ENCODE assay signal across 17 cellular contexts in the genomic region with DNA sequence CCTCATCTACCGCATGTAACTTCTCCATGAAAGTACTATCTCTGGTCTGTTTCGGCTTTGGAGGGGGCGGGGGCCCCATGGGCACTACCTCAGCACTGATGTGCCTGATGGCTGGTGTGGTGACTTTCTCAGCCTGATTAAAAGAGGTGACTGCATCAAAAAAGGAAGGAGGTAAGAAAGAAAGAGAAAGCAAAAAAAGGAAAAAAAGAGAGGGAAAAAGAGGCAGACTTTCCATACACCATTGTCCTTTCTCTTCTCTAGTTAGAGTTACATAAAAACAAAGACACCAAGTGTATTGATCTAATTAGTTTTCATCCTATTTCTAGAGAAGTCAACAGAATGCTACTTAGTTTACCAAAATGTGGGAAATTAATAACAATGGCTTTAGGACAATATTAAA. TPM values are rescaled to one million over a fixed set of nuclear protein-coding genes. Genes with fewer than 3 reads are reported as not detected.
DNase-seq lines count a peak whose midpoint lies in the region; ATAC-seq and TF ChIP-seq lines count a peak whose summit lies in the region.
"Had no signal": no experiment of that assay in that cellular context is flagged by ENCODE, and none has a peak within 500 bp of the region (broad histone marks: within the 10 kb centered on the region; RNA-seq: fewer than 3 reads in every experiment).

No MANE protein-coding gene starts in this region.

- peak overlapping the region; percentile 85 for H3K27ac Mint-ChIP-seq in activated CD8-positive, alpha-beta T cell treated with anti-CD3 and anti-CD28 coated beads for 36 hours
- no peak overlapping the region for H3K27ac Mint-ChIP-seq in activated CD8-positive, alpha-beta T cell treated with anti-CD3 and anti-CD28 coated beads, Interleukin-2, amount 10 ng/mL, durations not matched to agents 7 days and 5 days
- peak overlapping the region in 6 of 7 donors; percentile 5 to 50 (median 42) for H3K27ac Mint-ChIP-seq in CD4-positive, alpha-beta memory T cell
- peak overlapping the region; percentile 8 for H3K27ac Mint-ChIP-seq in activated T-helper 17 cell treated with anti-CD3 and anti-CD28 coated beads, Interleukin-2, amount 50 U/mL, for 72 hours
- peak overlapping the region; percentile 22 for H3K27ac Mint-ChIP-seq in progenitor cell of endocrine pancreas

- intact Hi-C loops in activated CD8-positive, alpha-beta T cell treated with anti-CD3 and anti-CD28 coated beads for 36 hours (cut with micrococcal nuclease), result no loop called here
- intact Hi-C loops in CD4-positive, alpha-beta memory T cell (cut with micrococcal nuclease), result no loop called here

- peaks cover 17% of the 10 kb centered on the region for H3K36me3 Mint-ChIP-seq in activated CD8-positive, alpha-beta T cell treated with anti-CD3 and anti-CD28 coated beads for 36 hours (ENCODE audit: low read depth)
- H3K36me3 Mint-ChIP-seq in activated CD8-positive, alpha-beta T cell treated with anti-CD3 and anti-CD28 coated beads, Interleukin-2, amount 10 ng/mL, durations not matched to agents 7 days and 5 days (ENCODE audit: low read depth), result peaks cover 42% of the 10 kb centered on the region
- peaks cover 39 to 61% of the 10 kb centered on the region in 2 donors for H3K36me3 Mint-ChIP-seq in CD4-positive, alpha-beta memory T cell
- peaks cover 88% of the 10 kb centered on the region for H3K36me3 Mint-ChIP-seq in activated T-helper 17 cell treated with anti-CD3 and anti-CD28 coated beads, Interleukin-2, amount 50 U/mL, for 72 hours (ENCODE audit: low read depth)
- peaks cover 13% of the 10 kb centered on the region for H3K36me3 Mint-ChIP-seq in progenitor cell of endocrine pancreas (ENCODE audit: insufficient read depth)

- no peak for ATAC-seq in activated CD8-positive, alpha-beta T cell treated with anti-CD3 and anti-CD28 coated beads for 36 hours
- ATAC-seq in activated CD8-positive, alpha-beta T cell treated with anti-CD3 and anti-CD28 coated beads, Interleukin-2, amount 10 ng/mL, durations not matched to agents 7 days and 5 days, result no peak
- no peak for ATAC-seq in activated T-helper 17 cell treated with anti-CD3 and anti-CD28 coated beads, Interleukin-2, amount 50 U/mL, for 72 hours (replicated peaks)
- ATAC-seq in HG03342 (IDR thresholded peaks at IDR 0.05; ENCODE audit: unreplicated experiment), result no peak
- ATAC-seq: Panc1 had no signal

- peaks cover 6% of the 10 kb centered on the region for H3K4me1 ChIP-seq in CD4-positive, alpha-beta memory T cell (ENCODE audit: insufficient read depth, low read length)
- no peaks in the 10 kb centered on the region for H3K4me1 ChIP-seq in right atrium auricular region

- TF ChIP-seq CTCF in activated CD8-positive, alpha-beta T cell treated with anti-CD3 and anti-CD28 coated beads for 36 hours (IDR thresholded peaks at IDR 0.05), result no peak
- no peak for TF ChIP-seq CTCF in progenitor cell of endocrine pancreas (IDR thresholded peaks at IDR 0.05; ENCODE audit: unreplicated experiment)
- TF ChIP-seq CTCF in right atrium auricular region (IDR thresholded peaks at IDR 0.05), result no peak

- peaks cover 36% of the 10 kb centered on the region for H3K36me3 ChIP-seq in CD4-positive, alpha-beta memory T cell (ENCODE audit: insufficient read depth, low read length)
- H3K36me3 ChIP-seq in right atrium auricular region, result peaks cover 58% of the 10 kb centered on the region

- POLR2A ChIA-PET in activated CD8-positive, alpha-beta T cell treated with anti-CD3 and anti-CD28 coated beads for 36 hours (lab: Charles Lee), result no interaction called here
- POLR2A ChIA-PET in activated CD8-positive, alpha-beta T cell treated with anti-CD3 and anti-CD28 coated beads, Interleukin-2, amount 10 ng/mL, durations not matched to agents 7 days and 5 days (lab: Charles Lee), result no interaction called here
- POLR2A ChIA-PET in CD4-positive, alpha-beta memory T cell (lab: Charles Lee; ENCODE audit: partially characterized antibody), result no interaction called here

- no peaks in the 10 kb centered on the region for H3K9me3 ChIP-seq in CD4-positive, alpha-beta memory T cell (ENCODE audit: control insufficient read depth in 1 of 2, low read length in 2 of 2)
- H3K9me3 ChIP-seq in right atrium auricular region, result no peaks in the 10 kb centered on the region
- H3K9me3 ChIP-seq: HAP-1 had no signal

- CTCF ChIA-PET in activated CD8-positive, alpha-beta T cell treated with anti-CD3 and anti-CD28 coated beads for 36 hours (lab: Charles Lee), result no interaction called here
- CTCF ChIA-PET in activated CD8-positive, alpha-beta T cell treated with anti-CD3 and anti-CD28 coated beads, Interleukin-2, amount 10 ng/mL, durations not matched to agents 7 days and 5 days (lab: Charles Lee), result no interaction called here
- CTCF ChIA-PET in CD4-positive, alpha-beta memory T cell (lab: Charles Lee; ENCODE audit: partially characterized antibody), result no interaction called here

- no peak overlapping the region for H3K4me3 ChIP-seq in CD4-positive, alpha-beta memory T cell (ENCODE audit: low read length in 2 of 2)
- H3K4me3 ChIP-seq in right atrium auricular region, result no peak overlapping the region
- H3K4me3 ChIP-seq: HAP-1 had no signal

- H3K4me3 Mint-ChIP-seq in activated CD8-positive, alpha-beta T cell treated with anti-CD3 and anti-CD28 coated beads for 36 hours, result no peak overlapping the region
- H3K4me3 Mint-ChIP-seq in activated CD8-positive, alpha-beta T cell treated with anti-CD3 and anti-CD28 coated beads, Interleukin-2, amount 10 ng/mL, durations not matched to agents 7 days and 5 days, result no peak overlapping the region
- no peak overlapping the region for H3K4me3 Mint-ChIP-seq in CD4-positive, alpha-beta memory T cell
- H3K4me3 Mint-ChIP-seq in activated T-helper 17 cell treated with anti-CD3 and anti-CD28 coated beads, Interleukin-2, amount 50 U/mL, for 72 hours, result no peak overlapping the region
- H3K4me3 Mint-ChIP-seq in progenitor cell of endocrine pancreas (ENCODE audit: low read depth), result no peak overlapping the region
- H3K4me3 Mint-ChIP-seq: CD14-positive monocyte had no signal

- H3K4me1 Mint-ChIP-seq in activated CD8-positive, alpha-beta T cell treated with anti-CD3 and anti-CD28 coated beads for 36 hours (ENCODE audit: low read depth), result peaks cover 5% of the 10 kb centered on the region
- H3K4me1 Mint-ChIP-seq in activated CD8-positive, alpha-beta T cell treated with anti-CD3 and anti-CD28 coated beads, Interleukin-2, amount 10 ng/mL, durations not matched to agents 7 days and 5 days (ENCODE audit: low read depth), result no peaks in the 10 kb centered on the region
- peaks cover 0 to 11% (median 5%) of the 10 kb centered on the region in 4 donors for H3K4me1 Mint-ChIP-seq in CD4-positive, alpha-beta memory T cell
- no peaks in the 10 kb centered on the region for H3K4me1 Mint-ChIP-seq in activated T-helper 17 cell treated with anti-CD3 and anti-CD28 coated beads, Interleukin-2, amount 50 U/mL, for 72 hours
- H3K4me1 Mint-ChIP-seq in progenitor cell of endocrine pancreas (ENCODE audit: low read depth), result no peaks in the 10 kb centered on the region

- no peak overlapping the region for H3K27ac ChIP-seq in CD4-positive, alpha-beta memory T cell (ENCODE audit: low read depth, low read length)
- no peak overlapping the region for H3K27ac ChIP-seq in right atrium auricular region

- no peaks in the 10 kb centered on the region for H3K27me3 ChIP-seq in CD4-positive, alpha-beta memory T cell (ENCODE audit: insufficient read depth, low read length)
- no peaks in the 10 kb centered on the region for H3K27me3 ChIP-seq in right atrium auricular region

- no peaks in the 10 kb centered on the region for H3K27me3 Mint-ChIP-seq in activated CD8-positive, alpha-beta T cell treated with anti-CD3 and anti-CD28 coated beads for 36 hours
- H3K27me3 Mint-ChIP-seq in activated CD8-positive, alpha-beta T cell treated with anti-CD3 and anti-CD28 coated beads, Interleukin-2, amount 10 ng/mL, durations not matched to agents 7 days and 5 days (ENCODE audit: low read depth), result no peaks in the 10 kb centered on the region
- no peaks in the 10 kb centered on the region for H3K27me3 Mint-ChIP-seq in CD4-positive, alpha-beta memory T cell
- H3K27me3 Mint-ChIP-seq in activated T-helper 17 cell treated with anti-CD3 and anti-CD28 coated beads, Interleukin-2, amount 50 U/mL, for 72 hours, result no peaks in the 10 kb centered on the region
- no peaks in the 10 kb centered on the region for H3K27me3 Mint-ChIP-seq in progenitor cell of endocrine pancreas

- DNase-seq in activated CD8-positive, alpha-beta T cell treated with anti-CD3 and anti-CD28 coated beads for 36 hours, result no peak
- no peak for DNase-seq in activated CD8-positive, alpha-beta T cell treated with anti-CD3 and anti-CD28 coated beads, Interleukin-2, amount 10 ng/mL, durations not matched to agents 7 days and 5 days
- no peak for DNase-seq in CD4-positive, alpha-beta memory T cell
- DNase-seq in progenitor cell of endocrine pancreas (ENCODE audit: low spot score, unreplicated experiment) (no peak), right atrium auricular region (ENCODE audit: low spot score) (no peak), AML-193 (lab: John Stamatoyannopoulos, UW) (no peak)
- DNase-seq: DMS79, NCI-H1105 treated with DMSO at 0.1 percent for 48 hours, NCI-H1694 treated with DMSO at 0.1 percent for 48 hours, NCI-H2107, NCI-H226, NCI-H524 treated with DMSO at 0.1 percent for 48 hours had no signal

- no peaks in the 10 kb centered on the region for H3K9me3 Mint-ChIP-seq in activated CD8-positive, alpha-beta T cell treated with anti-CD3 and anti-CD28 coated beads for 36 hours
- H3K9me3 Mint-ChIP-seq in activated CD8-positive, alpha-beta T cell treated with anti-CD3 and anti-CD28 coated beads, Interleukin-2, amount 10 ng/mL, durations not matched to agents 7 days and 5 days (ENCODE audit: insufficient read depth), result no peaks in the 10 kb centered on the region
- no peaks in the 10 kb centered on the region for H3K9me3 Mint-ChIP-seq in CD4-positive, alpha-beta memory T cell
- no peaks in the 10 kb centered on the region for H3K9me3 Mint-ChIP-seq in activated T-helper 17 cell treated with anti-CD3 and anti-CD28 coated beads, Interleukin-2, amount 50 U/mL, for 72 hours
- H3K9me3 Mint-ChIP-seq in progenitor cell of endocrine pancreas (ENCODE audit: low read depth), result no peaks in the 10 kb centered on the region
- H3K9me3 Mint-ChIP-seq: CD14-positive monocyte had no signal

RNA-seq across cellular contexts. Expression of a gene that starts 43.3 kb away (rescaled TPM):
- 10 to 100 TPM; 43.4 to 46.8 TPM for total RNA-seq in activated CD8-positive, alpha-beta T cell treated with anti-CD3 and anti-CD28 coated beads for 36 hours
- total RNA-seq in activated CD8-positive, alpha-beta T cell treated with anti-CD3 and anti-CD28 coated beads, Interleukin-2, amount 10 ng/mL, durations not matched to agents 7 days and 5 days, result 10 to 100 TPM; 64.8 to 70.3 TPM
- 100 to 1,000 TPM; 118 to 134 TPM for total RNA-seq in CD4-positive, alpha-beta memory T cell
- 10 to 100 TPM in 1 of 2 donors, 1 to 10 TPM in 1; 9.3 to 51.0 TPM for polyA plus RNA-seq in CD4-positive, alpha-beta memory T cell
- 10 to 100 TPM; 62.7 to 65.0 TPM for total RNA-seq in activated T-helper 17 cell treated with anti-CD3 and anti-CD28 coated beads, Interleukin-2, amount 50 U/mL, for 72 hours
- total RNA-seq in progenitor cell of endocrine pancreas, result 69.4 and 73.2 TPM in 2 replicates
- total RNA-seq in right atrium auricular region, result 10 to 100 TPM; 14.9 to 22.4 TPM

RNA-seq across cellular contexts. Expression of a gene that starts 45.7 kb away (rescaled TPM):
- total RNA-seq in activated CD8-positive, alpha-beta T cell treated with anti-CD3 and anti-CD28 coated beads for 36 hours, result 1 to 10 TPM; 8.7 to 9.2 TPM
- total RNA-seq in activated CD8-positive, alpha-beta T cell treated with anti-CD3 and anti-CD28 coated beads, Interleukin-2, amount 10 ng/mL, durations not matched to agents 7 days and 5 days, result 10 to 100 TPM; 11.9 to 12.2 TPM
- 10 to 100 TPM; 17.7 to 18.2 TPM for total RNA-seq in CD4-positive, alpha-beta memory T cell
- 10 to 100 TPM; 10.7 to 15.8 TPM for polyA plus RNA-seq in CD4-positive, alpha-beta memory T cell
- 10 to 100 TPM; 36.7 to 61.9 TPM for total RNA-seq in activated T-helper 17 cell treated with anti-CD3 and anti-CD28 coated beads, Interleukin-2, amount 50 U/mL, for 72 hours
- total RNA-seq in progenitor cell of endocrine pancreas (1.7 and 2.0 TPM in 2 replicates), right atrium auricular region (10 to 100 TPM; 15.5 to 21.5 TPM)
